2 cellular contexts compared by ENCODE assay signal in the genomic region with DNA sequence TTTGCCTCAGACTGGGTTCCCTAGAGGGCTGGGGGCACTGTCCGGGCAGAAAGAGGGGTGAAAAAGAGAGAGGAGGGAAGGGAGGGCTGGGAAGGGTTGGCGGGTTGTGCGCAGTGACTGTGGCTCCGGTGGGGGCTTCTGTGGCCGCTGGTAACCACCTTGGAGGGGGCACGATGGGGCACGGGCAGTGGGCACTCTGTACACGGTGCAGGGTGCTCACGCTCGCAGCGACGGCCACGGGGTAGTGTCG.
TF ChIP-seq lines count a peak whose summit lies in the region.

No MANE protein-coding gene starts in this region.

TF ChIP-seq in HEK293, 187 proteins besides CTCF, POLR2A, EP300 and RAD21:
- TF ChIP-seq, protein P1, sequence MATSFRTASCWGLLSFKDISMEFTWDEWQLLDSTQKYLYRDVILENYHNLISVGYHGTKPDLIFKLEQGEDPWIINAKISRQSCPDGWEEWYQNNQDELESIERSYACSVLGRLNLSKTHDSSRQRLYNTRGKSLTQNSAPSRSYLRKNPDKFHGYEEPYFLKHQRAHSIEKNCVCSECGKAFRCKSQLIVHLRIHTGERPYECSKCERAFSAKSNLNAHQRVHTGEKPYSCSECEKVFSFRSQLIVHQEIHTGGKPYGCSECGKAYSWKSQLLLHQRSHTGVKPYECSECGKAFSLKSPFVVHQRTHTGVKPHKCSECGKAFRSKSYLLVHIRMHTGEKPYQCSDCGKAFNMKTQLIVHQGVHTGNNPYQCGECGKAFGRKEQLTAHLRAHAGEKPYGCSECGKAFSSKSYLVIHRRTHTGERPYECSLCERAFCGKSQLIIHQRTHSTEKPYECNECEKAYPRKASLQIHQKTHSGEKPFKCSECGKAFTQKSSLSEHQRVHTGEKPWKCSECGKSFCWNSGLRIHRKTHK (tag by site-specific recombination; IDR thresholded peaks at IDR 0.05) = no peak
- TF ChIP-seq KLF8 (tag by site-specific recombination; IDR thresholded peaks at IDR 0.05) (no peak), ZNF37A (tag by site-specific recombination; IDR thresholded peaks at IDR 0.05) (no peak)
- TF ChIP-seq, protein P2, sequence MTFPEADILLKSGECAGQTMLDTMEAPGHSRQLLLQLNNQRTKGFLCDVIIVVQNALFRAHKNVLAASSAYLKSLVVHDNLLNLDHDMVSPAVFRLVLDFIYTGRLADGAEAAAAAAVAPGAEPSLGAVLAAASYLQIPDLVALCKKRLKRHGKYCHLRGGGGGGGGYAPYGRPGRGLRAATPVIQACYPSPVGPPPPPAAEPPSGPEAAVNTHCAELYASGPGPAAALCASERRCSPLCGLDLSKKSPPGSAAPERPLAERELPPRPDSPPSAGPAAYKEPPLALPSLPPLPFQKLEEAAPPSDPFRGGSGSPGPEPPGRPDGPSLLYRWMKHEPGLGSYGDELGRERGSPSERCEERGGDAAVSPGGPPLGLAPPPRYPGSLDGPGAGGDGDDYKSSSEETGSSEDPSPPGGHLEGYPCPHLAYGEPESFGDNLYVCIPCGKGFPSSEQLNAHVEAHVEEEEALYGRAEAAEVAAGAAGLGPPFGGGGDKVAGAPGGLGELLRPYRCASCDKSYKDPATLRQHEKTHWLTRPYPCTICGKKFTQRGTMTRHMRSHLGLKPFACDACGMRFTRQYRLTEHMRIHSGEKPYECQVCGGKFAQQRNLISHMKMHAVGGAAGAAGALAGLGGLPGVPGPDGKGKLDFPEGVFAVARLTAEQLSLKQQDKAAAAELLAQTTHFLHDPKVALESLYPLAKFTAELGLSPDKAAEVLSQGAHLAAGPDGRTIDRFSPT (tag by site-specific recombination; IDR thresholded peaks at IDR 0.05) = peak; percentile 68
TF ChIP-seq in HEK293: peak in this region for 1.

TF ChIP-seq in GM12878, 131 proteins besides CTCF, POLR2A, EP300 and RAD21 (continued from another document):
- TF ChIP-seq ZNF217 (IDR thresholded peaks at IDR 0.05) (no peak), SIX5 (IDR thresholded peaks at IDR 0.05; ENCODE audit: low read depth, low read length, severe bottlenecking) (no peak), POU2F2 (IDR thresholded peaks at IDR 0.05; ENCODE audit: borderline replicate concordance, low read depth, low read length) (no peak), ETV6 (conservative IDR thresholded peaks at IDR 0.05 in 1 of 2, IDR thresholded peaks at IDR 0.05 in 1 of 2; ENCODE audit: borderline replicate concordance in 1 of 2, low read depth in 1 of 2) (no peak), NFIC (IDR thresholded peaks at IDR 0.05; ENCODE audit: low read depth, low read length) (no peak), TAF1 (IDR thresholded peaks at IDR 0.05; ENCODE audit: borderline replicate concordance, low read depth, low read length) (no peak), FOS (IDR thresholded peaks at IDR 0.05; ENCODE audit: borderline replicate concordance, extremely low read depth, insufficient read length) (no peak), NR2C2 (IDR thresholded peaks at IDR 0.05; ENCODE audit: borderline replicate concordance, control insufficient read depth, insufficient read length, low read depth) (no peak), GABPA (IDR thresholded peaks at IDR 0.05; ENCODE audit: low read depth) (no peak), ZNF622 (IDR thresholded peaks at IDR 0.05) (no peak)
- TF ChIP-seq, protein P3, sequence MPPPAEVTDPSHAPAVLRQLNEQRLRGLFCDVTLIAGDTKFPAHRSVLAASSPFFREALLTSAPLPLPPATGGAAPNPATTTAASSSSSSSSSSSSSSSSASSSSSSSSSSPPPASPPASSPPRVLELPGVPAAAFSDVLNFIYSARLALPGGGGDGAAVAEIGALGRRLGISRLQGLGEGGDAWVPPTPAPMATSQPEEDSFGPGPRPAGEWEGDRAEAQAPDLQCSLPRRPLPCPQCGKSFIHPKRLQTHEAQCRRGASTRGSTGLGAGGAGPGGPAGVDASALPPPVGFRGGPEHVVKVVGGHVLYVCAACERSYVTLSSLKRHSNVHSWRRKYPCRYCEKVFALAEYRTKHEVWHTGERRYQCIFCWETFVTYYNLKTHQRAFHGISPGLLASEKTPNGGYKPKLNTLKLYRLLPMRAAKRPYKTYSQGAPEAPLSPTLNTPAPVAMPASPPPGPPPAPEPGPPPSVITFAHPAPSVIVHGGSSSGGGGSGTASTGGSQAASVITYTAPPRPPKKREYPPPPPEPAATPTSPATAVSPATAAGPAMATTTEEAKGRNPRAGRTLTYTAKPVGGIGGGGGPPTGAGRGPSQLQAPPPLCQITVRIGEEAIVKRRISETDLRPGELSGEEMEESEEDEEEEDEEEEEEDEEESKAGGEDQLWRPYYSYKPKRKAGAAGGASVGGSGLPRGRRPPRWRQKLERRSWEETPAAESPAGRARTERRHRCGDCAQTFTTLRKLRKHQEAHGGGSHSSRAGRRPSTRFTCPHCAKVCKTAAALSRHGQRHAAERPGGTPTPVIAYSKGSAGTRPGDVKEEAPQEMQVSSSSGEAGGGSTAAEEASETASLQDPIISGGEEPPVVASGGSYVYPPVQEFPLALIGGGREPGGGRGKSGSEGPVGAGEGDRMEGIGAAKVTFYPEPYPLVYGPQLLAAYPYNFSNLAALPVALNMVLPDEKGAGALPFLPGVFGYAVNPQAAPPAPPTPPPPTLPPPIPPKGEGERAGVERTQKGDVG (CRISPR knock-in tag; IDR thresholded peaks at IDR 0.05) = no peak
